ENCODE assay signal across 16 cellular contexts in genomic region chr15:101148881-101149664, GRCh38.
DNase-seq lines count a peak whose midpoint lies in the region; ATAC-seq and TF ChIP-seq lines count a peak whose summit lies in the region.
"Had no signal": no experiment of that assay in that cellular context is flagged by ENCODE, and none has a peak within 500 bp of the region (broad histone marks: within the 10 kb centered on the region; RNA-seq: fewer than 3 reads in every experiment).

No MANE protein-coding gene starts in this region.

- H3K9me3 Mint-ChIP-seq in activated naive CD8-positive, alpha-beta T cell treated with anti-CD3 and anti-CD28 coated beads, Interleukin-2, amount 10 ng/mL, durations not matched to agents 7 days and 5 days, result no peaks in the 10 kb centered on the region
- no peaks in the 10 kb centered on the region for H3K9me3 Mint-ChIP-seq in activated naive CD8-positive, alpha-beta T cell treated with anti-CD3 and anti-CD28 coated beads for 36 hours
- H3K9me3 Mint-ChIP-seq: activated T-helper 2 cell treated with anti-CD3 and anti-CD28 coated beads, Interferon-gamma antibody, Interleukin-2, Interleukin-4, amounts not matched to agents 10 μg/mL and 5 μg/mL and 100 μg/mL, durations not matched to agents 14 hours and 24 hours and 36 hours had no signal

- no peak for TF ChIP-seq CTCF in GM13976 (IDR thresholded peaks at IDR 0.05; ENCODE audit: borderline replicate concordance, control extremely low read depth, extremely low read depth, insufficient read depth, missing control alignments)

- peaks cover 28% of the 10 kb centered on the region for H3K4me1 Mint-ChIP-seq in activated naive CD8-positive, alpha-beta T cell treated with anti-CD3 and anti-CD28 coated beads, Interleukin-2, amount 10 ng/mL, durations not matched to agents 7 days and 5 days
- H3K4me1 Mint-ChIP-seq in activated naive CD8-positive, alpha-beta T cell treated with anti-CD3 and anti-CD28 coated beads for 36 hours, result peaks cover 5% of the 10 kb centered on the region

- DNase-seq in activated naive CD8-positive, alpha-beta T cell treated with anti-CD3 and anti-CD28 coated beads, Interleukin-2, amount 10 ng/mL, durations not matched to agents 7 days and 5 days, result no peak
- no peak for DNase-seq in activated naive CD8-positive, alpha-beta T cell treated with anti-CD3 and anti-CD28 coated beads for 36 hours
- DNase-seq in amniotic epithelial cell (ENCODE audit: low read depth) (peak; percentile 59), left kidney (ENCODE audit: low read depth, low spot score) (peak; percentile 35), GM13976 (ENCODE audit: low spot score) (no peak), NCI-H2029 (lab: John Stamatoyannopoulos, UW) (no peak)
- no peak for DNase-seq in stimulated activated CD4-positive, alpha-beta T cell treated with anti-CD3 and anti-CD28 coated beads, Interleukin-4, amount 100 ng/mL, for 1 hour
- DNase-seq: activated CD4-positive, alpha-beta T cell treated with anti-CD3 and anti-CD28 coated beads, Interleukin-2, amount 50 U/mL, for 4 hours; COR-L47; glutamatergic neuron; NCI-H2227 treated with DMSO at 0.1 percent for 48 hours; T-helper 1 cell; thyroid gland had no signal

- H3K27ac Mint-ChIP-seq in activated naive CD8-positive, alpha-beta T cell treated with anti-CD3 and anti-CD28 coated beads, Interleukin-2, amount 10 ng/mL, durations not matched to agents 7 days and 5 days, result peak overlapping the region; percentile 73
- no peak overlapping the region for H3K27ac Mint-ChIP-seq in activated naive CD8-positive, alpha-beta T cell treated with anti-CD3 and anti-CD28 coated beads for 36 hours
- H3K27ac Mint-ChIP-seq: activated T-helper 2 cell treated with anti-CD3 and anti-CD28 coated beads, Interferon-gamma antibody, Interleukin-2, Interleukin-4, amounts not matched to agents 10 μg/mL and 5 μg/mL and 100 μg/mL, durations not matched to agents 14 hours and 24 hours and 36 hours had no signal

- no peaks in the 10 kb centered on the region for H3K36me3 Mint-ChIP-seq in activated naive CD8-positive, alpha-beta T cell treated with anti-CD3 and anti-CD28 coated beads, Interleukin-2, amount 10 ng/mL, durations not matched to agents 7 days and 5 days
- no peaks in the 10 kb centered on the region for H3K36me3 Mint-ChIP-seq in activated naive CD8-positive, alpha-beta T cell treated with anti-CD3 and anti-CD28 coated beads for 36 hours

- POLR2A ChIA-PET in activated naive CD8-positive, alpha-beta T cell treated with anti-CD3 and anti-CD28 coated beads, Interleukin-2, amount 10 ng/mL, durations not matched to agents 7 days and 5 days (lab: Charles Lee), result interaction anchor here (0.9 kb wide), 1 partner anchor 20 kb away, joined by 3 read pairs; no protein-coding TSS in a partner anchor

- in situ Hi-C loops in GM13976 (cut with MboI; ENCODE audit: low sequenced_read_pairs, unreplicated experiment), result no loop called here

- H3K4me3 Mint-ChIP-seq in activated naive CD8-positive, alpha-beta T cell treated with anti-CD3 and anti-CD28 coated beads, Interleukin-2, amount 10 ng/mL, durations not matched to agents 7 days and 5 days, result no peak overlapping the region
- no peak overlapping the region for H3K4me3 Mint-ChIP-seq in activated naive CD8-positive, alpha-beta T cell treated with anti-CD3 and anti-CD28 coated beads for 36 hours

- no peaks in the 10 kb centered on the region for H3K27me3 Mint-ChIP-seq in activated naive CD8-positive, alpha-beta T cell treated with anti-CD3 and anti-CD28 coated beads, Interleukin-2, amount 10 ng/mL, durations not matched to agents 7 days and 5 days
- H3K27me3 Mint-ChIP-seq in activated naive CD8-positive, alpha-beta T cell treated with anti-CD3 and anti-CD28 coated beads for 36 hours, result no peaks in the 10 kb centered on the region

- ATAC-seq in activated naive CD8-positive, alpha-beta T cell treated with anti-CD3 and anti-CD28 coated beads, Interleukin-2, amount 10 ng/mL, durations not matched to agents 7 days and 5 days (ENCODE audit: low read depth), result no peak
- no peak for ATAC-seq in GM18909 (IDR thresholded peaks at IDR 0.05; ENCODE audit: poor library complexity, unreplicated experiment)
- ATAC-seq: left lung had no signal

Comparison
In these comparisons a context has a peak if more than half of its experiments do, and no peak if none do; other contexts are left out.
1. DNase-seq: peak in amniotic epithelial cell (single experiment) and left kidney (single experiment); none in activated naive CD8-positive, alpha-beta T cell treated with anti-CD3 and anti-CD28 coated beads, Interleukin-2, amount 10 ng/mL, durations not matched to agents 7 days and 5 days (single experiment), activated naive CD8-positive, alpha-beta T cell treated with anti-CD3 and anti-CD28 coated beads for 36 hours (single experiment), stimulated activated CD4-positive, alpha-beta T cell treated with anti-CD3 and anti-CD28 coated beads, Interleukin-4, amount 100 ng/mL, for 1 hour (single experiment), GM13976 (single experiment) and NCI-H2029 (single experiment).